Comparison of ENCODE assay signal across 25 cellular contexts in genomic region chr12:52356031-52356761, GRCh38. TPM values are rescaled to one million over a fixed set of nuclear protein-coding genes. Genes with fewer than 3 reads are reported as not detected.
A peak's percentile ranks its signal among the peaks of the same experiment; 100 is the strongest.
DNase-seq lines count a peak whose midpoint lies in the region; ATAC-seq and TF ChIP-seq lines count a peak whose summit lies in the region.
"Had no signal": no experiment of that assay in that cellular context is flagged by ENCODE, and none has a peak within 500 bp of the region (broad histone marks: within the 10 kb centered on the region; RNA-seq: fewer than 3 reads in every experiment).

No MANE protein-coding gene starts in this region.

- H3K9me3 ChIP-seq in spleen = no peaks in the 10 kb centered on the region

- H3K4me3 Mint-ChIP-seq in CD14-positive monocyte (no peak overlapping the region), natural killer cell (no peak overlapping the region)
- H3K4me3 Mint-ChIP-seq: CD4-positive, CD25-positive, alpha-beta regulatory T cell had no signal

- H3K9me3 Mint-ChIP-seq in CD14-positive monocyte (no peaks in the 10 kb centered on the region), natural killer cell (no peaks in the 10 kb centered on the region)

- peaks cover 6 to 38% (median 24%) of the 10 kb centered on the region in 6 donors for H3K4me1 ChIP-seq in spleen

- H3K4me1 Mint-ChIP-seq in CD14-positive monocyte = peaks cover 6% of the 10 kb centered on the region
- H3K4me1 Mint-ChIP-seq in natural killer cell = peaks cover 51 to 53% of the 10 kb centered on the region in 2 donors

- WGBS in spleen, 5 donors = 90 to 96% (median 94%) methylated on average over 51 to 56 of the region's 56 CpGs

- no peaks in the 10 kb centered on the region for H3K36me3 ChIP-seq in spleen

- intact Hi-C loops in CD14-positive monocyte (cut with micrococcal nuclease) (no loop called here), natural killer cell (cut with micrococcal nuclease) (loop anchor here (10.0 kb wide), 1 partner anchor 51 kb away; no protein-coding TSS in a partner anchor), spleen (cut with DNase I; ENCODE audit: low total_unique reads) (no loop called here)

- H3K27me3 ChIP-seq in spleen (replicated peaks in 1 of 7) = peaks cover 0 to 37% (median 0%) of the 10 kb centered on the region in 7 donors

- TF ChIP-seq POLR2A in spleen (IDR thresholded peaks at IDR 0.05) = no peak

- H3K27ac ChIP-seq in spleen = no peak overlapping the region

- no peak for TF ChIP-seq CTCF in CD14-positive monocyte (IDR thresholded peaks at IDR 0.05)
- no peak for TF ChIP-seq CTCF in natural killer cell (IDR thresholded peaks at IDR 0.05)
- TF ChIP-seq CTCF in spleen (IDR thresholded peaks at IDR 0.05 in 8 of 11, conservative IDR thresholded peaks at IDR 0.05 in 3 of 11) = no peak

- DNase-seq in activated effector memory CD4-positive, alpha-beta T cell treated with anti-CD3 and anti-CD28 coated beads, Interleukin-2, amount 50 U/mL, for 16 hours = peak; percentile 58
- no peak for DNase-seq in activated effector memory CD4-positive, alpha-beta T cell treated with Interleukin-2 at 50 U/mL for 16 hours
- DNase-seq in CD14-positive monocyte (ENCODE audit: low spot score) = peak; percentile 38
- peak; percentile 14 for DNase-seq in natural killer cell
- peak; percentile 74 for DNase-seq in spleen
- no peak for DNase-seq in AG08396 (ENCODE audit: low spot score)
- DNase-seq: 8988T; ACHN; CD4-positive, CD25-positive, alpha-beta regulatory T cell; DMS153; DND-41; Kasumi-1; NCI-H1092 treated with DMSO at 0.1 percent for 48 hours; NCI-H1436; NCI-H187 treated with DMSO at 0.1 percent for 48 hours; NCI-H2171 treated with DMSO at 0.1 percent for 48 hours; NCI-H345; NCI-H510A treated with DMSO at 0.1 percent for 48 hours; NCI-H748 treated with DMSO at 0.1 percent for 48 hours; PC-3 had no signal

- no peak overlapping the region for H3K4me3 ChIP-seq in spleen
- H3K4me3 ChIP-seq: K562 had no signal

- no peak overlapping the region for H3K27ac Mint-ChIP-seq in CD14-positive monocyte
- no peak overlapping the region for H3K27ac Mint-ChIP-seq in natural killer cell
- H3K27ac Mint-ChIP-seq: CD4-positive, CD25-positive, alpha-beta regulatory T cell had no signal

- H3K27me3 Mint-ChIP-seq in CD14-positive monocyte (ENCODE audit: low read depth in 3 of 3) (peaks cover 0 to 18% (median 3%) of the 10 kb centered on the region in 3 donors), natural killer cell (ENCODE audit: low read depth in 2 of 2) (peaks cover 52 to 53% of the 10 kb centered on the region in 2 donors)
- H3K27me3 Mint-ChIP-seq: CD4-positive, CD25-positive, alpha-beta regulatory T cell had no signal

- H3K36me3 Mint-ChIP-seq in CD14-positive monocyte (no peaks in the 10 kb centered on the region), natural killer cell (no peaks in the 10 kb centered on the region)
- H3K36me3 Mint-ChIP-seq: CD4-positive, CD25-positive, alpha-beta regulatory T cell had no signal

- ATAC-seq in natural killer cell = no peak
- ATAC-seq in HG02840 (IDR thresholded peaks at IDR 0.05; ENCODE audit: low FRiP score, unreplicated experiment) = no peak
- ATAC-seq: K562, PC-3 had no signal

RNA-seq across cellular contexts. Expression of gene KRT85, which starts 11.1 kb away (rescaled TPM):
- polyA plus RNA-seq in CD14-positive monocyte (not detected), spleen (not detected)
- total RNA-seq in natural killer cell (not detected), spleen (under 1 TPM in 1 of 7 donors, not detected in 6; 0.52 TPM)
- total RNA-seq: CD4-positive, CD25-positive, alpha-beta regulatory T cell; HT1080; K562; M059J; PC-3 had no signal
- polyA plus RNA-seq: BJ; CD4-positive, CD25-positive, alpha-beta regulatory T cell; K562 had no signal

RNA-seq across cellular contexts. Expression of gene KRT84, which starts 29.3 kb away (rescaled TPM):
- polyA plus RNA-seq in CD14-positive monocyte = not detected
- not detected for total RNA-seq in natural killer cell
- under 1 TPM in 1 of 7 donors, not detected in 6; 0.52 TPM for total RNA-seq in spleen
- polyA plus RNA-seq in spleen = not detected
- total RNA-seq: CD4-positive, CD25-positive, alpha-beta regulatory T cell; HT1080; K562; M059J had no signal
- polyA plus RNA-seq: BJ; CD4-positive, CD25-positive, alpha-beta regulatory T cell; K562 had no signal

RNA-seq across cellular contexts. Expression of gene KRT83, which starts 35.0 kb away (rescaled TPM):
- polyA plus RNA-seq in CD14-positive monocyte = not detected
- total RNA-seq in natural killer cell = not detected
- total RNA-seq in spleen = not detected
- polyA plus RNA-seq in spleen = not detected
- total RNA-seq: CD4-positive, CD25-positive, alpha-beta regulatory T cell; K562 had no signal
- polyA plus RNA-seq: CD4-positive, CD25-positive, alpha-beta regulatory T cell; K562 had no signal

RNA-seq across cellular contexts. Expression of gene KRT82, which starts 49.9 kb away (rescaled TPM):
- polyA plus RNA-seq in CD14-positive monocyte = not detected
- total RNA-seq in natural killer cell = not detected
- total RNA-seq in spleen = not detected
- polyA plus RNA-seq in spleen = under 1 TPM in 1 of 3 donors, not detected in 2; 0.04 TPM
- total RNA-seq: CD4-positive, CD25-positive, alpha-beta regulatory T cell; HT1080; K562; M059J had no signal
- polyA plus RNA-seq: BJ; CD4-positive, CD25-positive, alpha-beta regulatory T cell; K562 had no signal

Comparison
In these comparisons a context has a peak if more than half of its experiments do, and no peak if none do; other contexts are left out.
1. DNase-seq: peak in activated effector memory CD4-positive, alpha-beta T cell treated with anti-CD3 and anti-CD28 coated beads, Interleukin-2, amount 50 U/mL, for 16 hours (single experiment), CD14-positive monocyte (single experiment), natural killer cell (single experiment) and spleen (single experiment); none in activated effector memory CD4-positive, alpha-beta T cell treated with Interleukin-2 at 50 U/mL for 16 hours (single experiment) and AG08396 (single experiment).